2 cellular contexts compared by ENCODE assay signal in the genomic region with DNA sequence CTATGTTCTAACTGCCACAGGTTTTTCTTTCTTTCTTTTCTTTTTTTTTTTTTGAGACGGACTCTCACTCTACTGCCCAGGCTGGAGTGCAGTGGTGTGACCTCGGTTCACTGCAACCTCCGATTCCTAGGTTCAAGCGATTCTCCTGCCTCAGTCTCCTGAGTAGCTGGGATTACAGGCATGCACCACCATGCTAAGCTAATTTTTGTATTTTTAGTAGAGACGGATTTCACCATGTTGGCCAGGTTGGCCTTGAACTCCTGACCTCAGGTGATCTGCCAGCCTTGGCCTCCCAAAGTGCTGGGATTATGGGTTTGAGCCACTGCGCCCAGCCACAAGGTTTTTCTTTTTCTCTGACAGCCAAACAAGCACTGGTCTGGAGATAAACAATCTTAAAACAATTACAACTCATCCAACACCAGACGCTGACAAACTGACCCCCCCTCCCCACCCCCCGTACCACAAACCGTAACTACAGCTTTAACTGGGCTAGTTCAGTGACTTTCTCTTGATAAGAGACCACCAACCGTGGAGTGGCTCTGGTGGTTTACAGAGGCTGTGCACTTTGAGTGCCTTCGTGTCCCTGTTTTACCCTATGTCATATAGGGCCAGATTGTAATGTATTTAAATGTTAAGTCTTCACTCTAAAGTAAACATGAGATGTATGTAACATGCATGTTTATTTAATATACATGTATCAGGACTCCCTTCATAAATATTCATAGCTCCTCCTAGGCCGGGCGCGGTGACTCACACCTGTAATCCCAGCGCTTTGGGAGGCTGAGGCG.
TF ChIP-seq lines count a peak whose summit lies in the region.

No MANE protein-coding gene starts in this region.

TF ChIP-seq in HepG2, 621 proteins besides CTCF, POLR2A, EP300 and RAD21 (continues in another document):
- TF ChIP-seq PHB2 (IDR thresholded peaks at IDR 0.05; ENCODE audit: partially characterized antibody) (no peak), ARNTL (CRISPR knock-in tag; IDR thresholded peaks at IDR 0.05) (no peak), SMAD1 (CRISPR knock-in tag; IDR thresholded peaks at IDR 0.05; ENCODE audit: borderline replicate concordance, low read depth) (no peak), ZNF549 (CRISPR knock-in tag; IDR thresholded peaks at IDR 0.05) (no peak), ZMAT3 (CRISPR knock-in tag; conservative IDR thresholded peaks at IDR 0.05) (no peak), RARA (CRISPR knock-in tag; IDR thresholded peaks at IDR 0.05) (peak; percentile 56; the same call in 1 of the 2 replicates), ZNF124 (CRISPR knock-in tag; IDR thresholded peaks at IDR 0.05) (no peak), MAZ (IDR thresholded peaks at IDR 0.05; ENCODE audit: borderline replicate concordance, low read depth, low read length) (no peak), MAZ (CRISPR knock-in tag; IDR thresholded peaks at IDR 0.05; ENCODE audit: low read depth) (no peak), REPIN1 (CRISPR knock-in tag; IDR thresholded peaks at IDR 0.05; ENCODE audit: borderline replicate concordance, low read depth) (no peak), NCOR1 (IDR thresholded peaks at IDR 0.05; ENCODE audit: borderline replicate concordance, low read length) (no peak), ZNF670 (CRISPR knock-in tag; IDR thresholded peaks at IDR 0.05; ENCODE audit: borderline replicate concordance) (no peak)
- TF ChIP-seq, protein P1, sequence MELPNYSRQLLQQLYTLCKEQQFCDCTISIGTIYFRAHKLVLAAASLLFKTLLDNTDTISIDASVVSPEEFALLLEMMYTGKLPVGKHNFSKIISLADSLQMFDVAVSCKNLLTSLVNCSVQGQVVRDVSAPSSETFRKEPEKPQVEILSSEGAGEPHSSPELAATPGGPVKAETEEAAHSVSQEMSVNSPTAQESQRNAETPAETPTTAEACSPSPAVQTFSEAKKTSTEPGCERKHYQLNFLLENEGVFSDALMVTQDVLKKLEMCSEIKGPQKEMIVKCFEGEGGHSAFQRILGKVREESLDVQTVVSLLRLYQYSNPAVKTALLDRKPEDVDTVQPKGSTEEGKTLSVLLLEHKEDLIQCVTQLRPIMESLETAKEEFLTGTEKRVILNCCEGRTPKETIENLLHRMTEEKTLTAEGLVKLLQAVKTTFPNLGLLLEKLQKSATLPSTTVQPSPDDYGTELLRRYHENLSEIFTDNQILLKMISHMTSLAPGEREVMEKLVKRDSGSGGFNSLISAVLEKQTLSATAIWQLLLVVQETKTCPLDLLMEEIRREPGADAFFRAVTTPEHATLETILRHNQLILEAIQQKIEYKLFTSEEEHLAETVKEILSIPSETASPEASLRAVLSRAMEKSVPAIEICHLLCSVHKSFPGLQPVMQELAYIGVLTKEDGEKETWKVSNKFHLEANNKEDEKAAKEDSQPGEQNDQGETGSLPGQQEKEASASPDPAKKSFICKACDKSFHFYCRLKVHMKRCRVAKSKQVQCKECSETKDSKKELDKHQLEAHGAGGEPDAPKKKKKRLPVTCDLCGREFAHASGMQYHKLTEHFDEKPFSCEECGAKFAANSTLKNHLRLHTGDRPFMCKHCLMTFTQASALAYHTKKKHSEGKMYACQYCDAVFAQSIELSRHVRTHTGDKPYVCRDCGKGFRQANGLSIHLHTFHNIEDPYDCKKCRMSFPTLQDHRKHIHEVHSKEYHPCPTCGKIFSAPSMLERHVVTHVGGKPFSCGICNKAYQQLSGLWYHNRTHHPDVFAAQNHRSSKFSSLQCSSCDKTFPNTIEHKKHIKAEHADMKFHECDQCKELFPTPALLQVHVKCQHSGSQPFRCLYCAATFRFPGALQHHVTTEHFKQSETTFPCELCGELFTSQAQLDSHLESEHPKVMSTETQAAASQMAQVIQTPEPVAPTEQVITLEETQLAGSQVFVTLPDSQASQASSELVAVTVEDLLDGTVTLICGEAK (IDR thresholded peaks at IDR 0.05), result no peak
- TF ChIP-seq, protein P1 (CRISPR knock-in tag; IDR thresholded peaks at IDR 0.05), result no peak
- TF ChIP-seq, protein P2, sequence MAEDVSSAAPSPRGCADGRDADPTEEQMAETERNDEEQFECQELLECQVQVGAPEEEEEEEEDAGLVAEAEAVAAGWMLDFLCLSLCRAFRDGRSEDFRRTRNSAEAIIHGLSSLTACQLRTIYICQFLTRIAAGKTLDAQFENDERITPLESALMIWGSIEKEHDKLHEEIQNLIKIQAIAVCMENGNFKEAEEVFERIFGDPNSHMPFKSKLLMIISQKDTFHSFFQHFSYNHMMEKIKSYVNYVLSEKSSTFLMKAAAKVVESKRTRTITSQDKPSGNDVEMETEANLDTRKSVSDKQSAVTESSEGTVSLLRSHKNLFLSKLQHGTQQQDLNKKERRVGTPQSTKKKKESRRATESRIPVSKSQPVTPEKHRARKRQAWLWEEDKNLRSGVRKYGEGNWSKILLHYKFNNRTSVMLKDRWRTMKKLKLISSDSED (CRISPR knock-in tag; IDR thresholded peaks at IDR 0.05), result no peak
- TF ChIP-seq, protein P3, sequence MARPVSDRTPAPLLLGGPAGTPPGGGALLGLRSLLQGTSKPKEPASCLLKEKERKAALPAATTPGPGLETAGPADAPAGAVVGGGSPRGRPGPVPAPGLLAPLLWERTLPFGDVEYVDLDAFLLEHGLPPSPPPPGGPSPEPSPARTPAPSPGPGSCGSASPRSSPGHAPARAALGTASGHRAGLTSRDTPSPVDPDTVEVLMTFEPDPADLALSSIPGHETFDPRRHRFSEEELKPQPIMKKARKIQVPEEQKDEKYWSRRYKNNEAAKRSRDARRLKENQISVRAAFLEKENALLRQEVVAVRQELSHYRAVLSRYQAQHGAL (CRISPR knock-in tag; IDR thresholded peaks at IDR 0.05; ENCODE audit: not compliant biosample characterization), result no peak

TF ChIP-seq in K562, 482 proteins besides CTCF, POLR2A, EP300 and RAD21 (continues in another document):
- peak in 1 of 2 experiments; percentile 16; a peak in 1 of 4 replicates for TF ChIP-seq NONO (IDR thresholded peaks at IDR 0.05; ENCODE audit: low read depth in 2 of 2, low read length in 1 of 2)
- TF ChIP-seq U2AF1 (optimal IDR thresholded peaks at IDR 0.05; ENCODE audit: low read depth, low read length), result no peak
- TF ChIP-seq POLR3A (IDR thresholded peaks at IDR 0.05; ENCODE audit: borderline replicate concordance, extremely low read depth, insufficient read depth, insufficient read length), result no peak
- peak; percentile 50; the same call in 1 of the 2 replicates for TF ChIP-seq MYNN (IDR thresholded peaks at IDR 0.05)
- no peak for TF ChIP-seq MYNN (CRISPR knock-in tag; IDR thresholded peaks at IDR 0.05)
- TF ChIP-seq HLTF (IDR thresholded peaks at IDR 0.05), result 0 out of 2 replicates have a peak, but pooled peaks have one; percentile 66
- peak; percentile 50; the same call in 1 of the 2 replicates for TF ChIP-seq TEAD4 (IDR thresholded peaks at IDR 0.05; ENCODE audit: low read length)
- no peak for TF ChIP-seq TEAD4 (CRISPR knock-in tag; IDR thresholded peaks at IDR 0.05; ENCODE audit: borderline replicate concordance)
- peak; percentile 66 for TF ChIP-seq ARID1B (IDR thresholded peaks at IDR 0.05)
- no peak for TF ChIP-seq DNMT1 (IDR thresholded peaks at IDR 0.05)
- TF ChIP-seq ZNF384 (IDR thresholded peaks at IDR 0.05; ENCODE audit: low read depth, low read length), result 0 out of 2 replicates have a peak, but pooled peaks have one; percentile 35
- no peak for TF ChIP-seq ETS2 (tag; IDR thresholded peaks at IDR 0.05; ENCODE audit: borderline replicate concordance, poor library complexity, severe bottlenecking)
- no peak for TF ChIP-seq ZNF143 (CRISPR knock-in tag; IDR thresholded peaks at IDR 0.05)
- TF ChIP-seq ADNP (tag; IDR thresholded peaks at IDR 0.05), result peak; percentile 89
- TF ChIP-seq, protein P4, sequence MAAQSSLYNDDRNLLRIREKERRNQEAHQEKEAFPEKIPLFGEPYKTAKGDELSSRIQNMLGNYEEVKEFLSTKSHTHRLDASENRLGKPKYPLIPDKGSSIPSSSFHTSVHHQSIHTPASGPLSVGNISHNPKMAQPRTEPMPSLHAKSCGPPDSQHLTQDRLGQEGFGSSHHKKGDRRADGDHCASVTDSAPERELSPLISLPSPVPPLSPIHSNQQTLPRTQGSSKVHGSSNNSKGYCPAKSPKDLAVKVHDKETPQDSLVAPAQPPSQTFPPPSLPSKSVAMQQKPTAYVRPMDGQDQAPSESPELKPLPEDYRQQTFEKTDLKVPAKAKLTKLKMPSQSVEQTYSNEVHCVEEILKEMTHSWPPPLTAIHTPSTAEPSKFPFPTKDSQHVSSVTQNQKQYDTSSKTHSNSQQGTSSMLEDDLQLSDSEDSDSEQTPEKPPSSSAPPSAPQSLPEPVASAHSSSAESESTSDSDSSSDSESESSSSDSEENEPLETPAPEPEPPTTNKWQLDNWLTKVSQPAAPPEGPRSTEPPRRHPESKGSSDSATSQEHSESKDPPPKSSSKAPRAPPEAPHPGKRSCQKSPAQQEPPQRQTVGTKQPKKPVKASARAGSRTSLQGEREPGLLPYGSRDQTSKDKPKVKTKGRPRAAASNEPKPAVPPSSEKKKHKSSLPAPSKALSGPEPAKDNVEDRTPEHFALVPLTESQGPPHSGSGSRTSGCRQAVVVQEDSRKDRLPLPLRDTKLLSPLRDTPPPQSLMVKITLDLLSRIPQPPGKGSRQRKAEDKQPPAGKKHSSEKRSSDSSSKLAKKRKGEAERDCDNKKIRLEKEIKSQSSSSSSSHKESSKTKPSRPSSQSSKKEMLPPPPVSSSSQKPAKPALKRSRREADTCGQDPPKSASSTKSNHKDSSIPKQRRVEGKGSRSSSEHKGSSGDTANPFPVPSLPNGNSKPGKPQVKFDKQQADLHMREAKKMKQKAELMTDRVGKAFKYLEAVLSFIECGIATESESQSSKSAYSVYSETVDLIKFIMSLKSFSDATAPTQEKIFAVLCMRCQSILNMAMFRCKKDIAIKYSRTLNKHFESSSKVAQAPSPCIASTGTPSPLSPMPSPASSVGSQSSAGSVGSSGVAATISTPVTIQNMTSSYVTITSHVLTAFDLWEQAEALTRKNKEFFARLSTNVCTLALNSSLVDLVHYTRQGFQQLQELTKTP (IDR thresholded peaks at IDR 0.05; ENCODE audit: low read depth in 1 of 2, partially characterized antibody in 2 of 2), result peak; percentile 28 to 72
- TF ChIP-seq MTA1 (IDR thresholded peaks at IDR 0.05; ENCODE audit: borderline replicate concordance), result 0 out of 2 replicates have a peak, but pooled peaks have one; percentile 47
- TF ChIP-seq GABPA (tag; conservative IDR thresholded peaks at IDR 0.05; ENCODE audit: low read depth), result no peak
- peak; percentile 72 for TF ChIP-seq CCNT2 (IDR thresholded peaks at IDR 0.05; ENCODE audit: borderline replicate concordance, extremely low read depth, insufficient read length, low read depth, low read length)
- TF ChIP-seq HDGF (IDR thresholded peaks at IDR 0.05), result peak; percentile 70; the same call in 1 of the 2 replicates
- no peak for TF ChIP-seq JUN (IDR thresholded peaks at IDR 0.05; ENCODE audit: borderline replicate concordance, low read depth, low read length)
- no peak for TF ChIP-seq JUN (CRISPR knock-in tag; IDR thresholded peaks at IDR 0.05; ENCODE audit: borderline replicate concordance)
- TF ChIP-seq TBL1XR1 (IDR thresholded peaks at IDR 0.05; ENCODE audit: low read length in 2 of 2), result peak in 1 of 2 experiments; percentile 82; a peak in 2 of 4 replicates
- TF ChIP-seq YY1 (IDR thresholded peaks at IDR 0.05; ENCODE audit: borderline replicate concordance in 1 of 3, control insufficient read depth in 1 of 3, extremely low read depth in 1 of 3, insufficient read depth in 3 of 3, insufficient read length in 1 of 3, insufficient replicate concordance in 2 of 3, low read depth in 1 of 3, low read length in 2 of 3), result no peak
- TF ChIP-seq ZNF695 (CRISPR knock-in tag; IDR thresholded peaks at IDR 0.05), result no peak
- no peak; the same call in 1 of the 2 replicates for TF ChIP-seq ZNF589 (CRISPR knock-in tag; IDR thresholded peaks at IDR 0.05; ENCODE audit: low read depth)
- TF ChIP-seq ARID2 (IDR thresholded peaks at IDR 0.05), result no peak
- TF ChIP-seq, protein P5, sequence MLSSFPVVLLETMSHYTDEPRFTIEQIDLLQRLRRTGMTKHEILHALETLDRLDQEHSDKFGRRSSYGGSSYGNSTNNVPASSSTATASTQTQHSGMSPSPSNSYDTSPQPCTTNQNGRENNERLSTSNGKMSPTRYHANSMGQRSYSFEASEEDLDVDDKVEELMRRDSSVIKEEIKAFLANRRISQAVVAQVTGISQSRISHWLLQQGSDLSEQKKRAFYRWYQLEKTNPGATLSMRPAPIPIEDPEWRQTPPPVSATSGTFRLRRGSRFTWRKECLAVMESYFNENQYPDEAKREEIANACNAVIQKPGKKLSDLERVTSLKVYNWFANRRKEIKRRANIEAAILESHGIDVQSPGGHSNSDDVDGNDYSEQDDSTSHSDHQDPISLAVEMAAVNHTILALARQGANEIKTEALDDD (IDR thresholded peaks at IDR 0.05), result peak; percentile 97
- TF ChIP-seq NCOA6 (IDR thresholded peaks at IDR 0.05), result no peak
- no peak for TF ChIP-seq ZNF586 (CRISPR knock-in tag; conservative IDR thresholded peaks at IDR 0.05)
- no peak for TF ChIP-seq CBFA2T2 (conservative IDR thresholded peaks at IDR 0.05)
- 0 out of 2 replicates have a peak, but pooled peaks have one; percentile 15 for TF ChIP-seq CTBP1 (IDR thresholded peaks at IDR 0.05; ENCODE audit: borderline replicate concordance)
- TF ChIP-seq, protein P6, sequence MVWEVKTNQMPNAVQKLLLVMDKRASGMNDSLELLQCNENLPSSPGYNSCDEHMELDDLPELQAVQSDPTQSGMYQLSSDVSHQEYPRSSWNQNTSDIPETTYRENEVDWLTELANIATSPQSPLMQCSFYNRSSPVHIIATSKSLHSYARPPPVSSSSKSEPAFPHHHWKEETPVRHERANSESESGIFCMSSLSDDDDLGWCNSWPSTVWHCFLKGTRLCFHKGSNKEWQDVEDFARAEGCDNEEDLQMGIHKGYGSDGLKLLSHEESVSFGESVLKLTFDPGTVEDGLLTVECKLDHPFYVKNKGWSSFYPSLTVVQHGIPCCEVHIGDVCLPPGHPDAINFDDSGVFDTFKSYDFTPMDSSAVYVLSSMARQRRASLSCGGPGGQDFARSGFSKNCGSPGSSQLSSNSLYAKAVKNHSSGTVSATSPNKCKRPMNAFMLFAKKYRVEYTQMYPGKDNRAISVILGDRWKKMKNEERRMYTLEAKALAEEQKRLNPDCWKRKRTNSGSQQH (CRISPR knock-in tag; IDR thresholded peaks at IDR 0.05), result no peak
